In genomic region chr19:40417714-40417996, GRCh38 we compare ENCODE assay signal across 13 cellular contexts. TPM values are rescaled to one million over a fixed set of nuclear protein-coding genes. Genes with fewer than 3 reads are reported as not detected.
DNase-seq lines count a peak whose midpoint lies in the region; ATAC-seq, FAIRE-seq and TF ChIP-seq lines count a peak whose summit lies in the region.
"Had no signal": no experiment of that assay in that cellular context is flagged by ENCODE, and none has a peak within 500 bp of the region (broad histone marks: within the 10 kb centered on the region; RNA-seq: fewer than 3 reads in every experiment).

No MANE protein-coding gene starts in this region.

- H3K9me3 ChIP-seq in muscle layer of duodenum (ENCODE audit: control insufficient read depth in 1 of 2, low read length in 2 of 2), result no peaks in the 10 kb centered on the region
- no peaks in the 10 kb centered on the region for H3K9me3 ChIP-seq in thyroid gland

- H3K4me1 ChIP-seq in muscle layer of duodenum (ENCODE audit: control insufficient read depth in 1 of 2, insufficient read depth in 2 of 2, low read length in 2 of 2), result peaks cover 9 to 11% of the 10 kb centered on the region in 2 donors
- H3K4me1 ChIP-seq in thyroid gland, result peaks cover 35 to 37% of the 10 kb centered on the region in 2 donors

- peaks cover 4 to 6% of the 10 kb centered on the region in 2 donors for H3K36me3 ChIP-seq in muscle layer of duodenum (ENCODE audit: control insufficient read depth in 1 of 2, insufficient read depth in 2 of 2, low read length in 2 of 2)
- peaks cover 2 to 3% of the 10 kb centered on the region in 2 donors for H3K36me3 ChIP-seq in thyroid gland

- ATAC-seq in GM21825 (IDR thresholded peaks at IDR 0.05; ENCODE audit: unreplicated experiment), result no peak
- ATAC-seq: WTC11 had no signal

- H3K27ac ChIP-seq in cingulate gyrus (ENCODE audit: low read depth, low read length) (peak overlapping the region; percentile 69), muscle layer of duodenum (ENCODE audit: low read length) (peak overlapping the region; percentile 51), thyroid gland (peak overlapping the region; percentile 70 to 84 (median 80))

- no peaks in the 10 kb centered on the region for H3K27me3 Mint-ChIP-seq in activated T-cell treated with anti-CD3 and anti-CD28 coated beads, Interleukin-2, amount 50 U/mL, for 24 hours

- peaks cover 11% of the 10 kb centered on the region for H3K36me3 Mint-ChIP-seq in activated T-cell treated with anti-CD3 and anti-CD28 coated beads, Interleukin-2, amount 50 U/mL, for 24 hours (ENCODE audit: low read depth)
- H3K36me3 Mint-ChIP-seq: WTC11 had no signal

- 77 to 79% methylated on average over 4 of the region's 4 CpGs for WGBS in thyroid gland, 2 donors

- no peak overlapping the region for H3K4me3 ChIP-seq in muscle layer of duodenum (ENCODE audit: low read depth in 1 of 2, low read length in 2 of 2)
- H3K4me3 ChIP-seq in thyroid gland (replicated peaks in 1 of 3), result no peak overlapping the region

- DNase-seq in activated T-cell treated with anti-CD3 and anti-CD28 coated beads, Interleukin-2, amount 50 U/mL, for 24 hours, result no peak
- DNase-seq in activated T-cell treated with anti-CD3 and anti-CD28 coated beads for 4 hours (no peak), thyroid gland (no peak), NCI-H187 (lab: John Stamatoyannopoulos, UW) (no peak), H54 (ENCODE audit: insufficient read length, low spot score) (no peak)
- DNase-seq: DND-41, occipital lobe had no signal

- H3K27me3 ChIP-seq in muscle layer of duodenum (ENCODE audit: low read depth, low read length) (no peaks in the 10 kb centered on the region), thyroid gland (no peaks in the 10 kb centered on the region)

- intact Hi-C loops in thyroid gland (cut with DNase I), result no loop called here

- peaks cover 34% of the 10 kb centered on the region for H3K4me1 Mint-ChIP-seq in activated T-cell treated with anti-CD3 and anti-CD28 coated beads, Interleukin-2, amount 50 U/mL, for 24 hours (ENCODE audit: low read depth)

- TF ChIP-seq POLR2A in thyroid gland (IDR thresholded peaks at IDR 0.05), result no peak
- TF ChIP-seq POLR2A in H54 (IDR thresholded peaks at IDR 0.05; ENCODE audit: low read depth, low read length), result no peak

- no peaks in the 10 kb centered on the region for H3K9me3 Mint-ChIP-seq in activated T-cell treated with anti-CD3 and anti-CD28 coated beads, Interleukin-2, amount 50 U/mL, for 24 hours
- H3K9me3 Mint-ChIP-seq: WTC11 had no signal

- FAIRE-seq in H54 (lab: Jason Lieb, UNC), result no peak
- FAIRE-seq: endometrium had no signal

- H3K4me3 Mint-ChIP-seq in activated T-cell treated with anti-CD3 and anti-CD28 coated beads, Interleukin-2, amount 50 U/mL, for 24 hours, result no peak overlapping the region
- H3K4me3 Mint-ChIP-seq: WTC11 had no signal

- H3K27ac Mint-ChIP-seq in activated T-cell treated with anti-CD3 and anti-CD28 coated beads, Interleukin-2, amount 50 U/mL, for 24 hours, result peak overlapping the region; percentile 80

- TF ChIP-seq CTCF in thyroid gland (IDR thresholded peaks at IDR 0.05), result no peak

RNA-seq across cellular contexts. Expression of gene PRX, which starts 4.5 kb away (rescaled TPM):
- 10 to 100 TPM in 2 of 4 donors, 1 to 10 TPM in 2; 7.3 to 27.5 (median 10.3) TPM for total RNA-seq in thyroid gland

RNA-seq across cellular contexts. Expression of gene SERTAD1, which starts 8.1 kb away (rescaled TPM):
- total RNA-seq in thyroid gland, result 10 to 100 TPM; 12.6 to 19.9 (median 15.1) TPM

RNA-seq across cellular contexts. Expression of gene SERTAD3, which starts 26.5 kb away (rescaled TPM):
- 10 to 100 TPM; 15.6 to 25.2 (median 20.4) TPM for total RNA-seq in thyroid gland

RNA-seq across cellular contexts. Expression of gene HIPK4, which starts 27.7 kb away (rescaled TPM):
- under 1 TPM in 2 of 4 donors, not detected in 2; 0.22 to 0.27 TPM for total RNA-seq in thyroid gland
- total RNA-seq: RPMI7951 had no signal

RNA-seq across cellular contexts. Expression of gene BLVRB, which starts 47.9 kb away (rescaled TPM):
- 100 to 1,000 TPM; 111 to 238 (median 205) TPM for total RNA-seq in thyroid gland
